8 cellular contexts compared by ENCODE assay signal in genomic region chrX:120244735-120245498, GRCh38. TPM values are rescaled to one million over a fixed set of nuclear protein-coding genes. Genes with fewer than 3 reads are reported as not detected.
DNase-seq lines count a peak whose midpoint lies in the region; ATAC-seq and TF ChIP-seq lines count a peak whose summit lies in the region.

No MANE protein-coding gene starts in this region.

- H3K4me3 Mint-ChIP-seq in activated CD8-positive, alpha-beta T cell treated with anti-CD3 and anti-CD28 coated beads for 36 hours, result peak overlapping the region; percentile 98
- peak overlapping the region; percentile 97 for H3K4me3 Mint-ChIP-seq in memory B cell

- DNase-seq in C1 segment of cervical spinal cord (lab: John Stamatoyannopoulos, UW) (peak in 13 of 14 donors; percentile 30 to 84 (median 57)), NCI-H69 (lab: John Stamatoyannopoulos, UW) (peak; percentile 88), memory B cell (ENCODE audit: low spot score in 2 of 2) (peak; percentile 42 to 46)
- DNase-seq in activated CD8-positive, alpha-beta T cell treated with anti-CD3 and anti-CD28 coated beads for 36 hours, result peak; percentile 64
- peak; percentile 6 to 33 (median 28) for DNase-seq in effector memory CD4-positive, alpha-beta T cell
- DNase-seq in stimulated activated CD8-positive, alpha-beta memory T cell treated with anti-CD3 and anti-CD28 coated beads, Interleukin-12 subunit alpha, Interleukin-12 subunit beta, amount 100 ng/mL, for 1 hour (ENCODE audit: low read depth), result peak; percentile 22

- H3K27ac Mint-ChIP-seq in activated CD8-positive, alpha-beta T cell treated with anti-CD3 and anti-CD28 coated beads for 36 hours, result peak overlapping the region; percentile 87
- H3K27ac Mint-ChIP-seq in memory B cell, result peak overlapping the region; percentile 94

- no peak for TF ChIP-seq CTCF in activated CD8-positive, alpha-beta T cell treated with anti-CD3 and anti-CD28 coated beads for 36 hours (IDR thresholded peaks at IDR 0.05)

- no peaks in the 10 kb centered on the region for H3K27me3 Mint-ChIP-seq in activated CD8-positive, alpha-beta T cell treated with anti-CD3 and anti-CD28 coated beads for 36 hours
- no peaks in the 10 kb centered on the region for H3K27me3 Mint-ChIP-seq in memory B cell

- no peaks in the 10 kb centered on the region for H3K9me3 Mint-ChIP-seq in activated CD8-positive, alpha-beta T cell treated with anti-CD3 and anti-CD28 coated beads for 36 hours
- H3K9me3 Mint-ChIP-seq in memory B cell, result no peaks in the 10 kb centered on the region

- no peaks in the 10 kb centered on the region for H3K9me3 ChIP-seq in effector memory CD4-positive, alpha-beta T cell (ENCODE audit: control insufficient read depth, low read length)

- H3K4me1 Mint-ChIP-seq in activated CD8-positive, alpha-beta T cell treated with anti-CD3 and anti-CD28 coated beads for 36 hours (ENCODE audit: low read depth), result peaks cover 21% of the 10 kb centered on the region
- peaks cover 17% of the 10 kb centered on the region for H3K4me1 Mint-ChIP-seq in memory B cell

- H3K36me3 Mint-ChIP-seq in activated CD8-positive, alpha-beta T cell treated with anti-CD3 and anti-CD28 coated beads for 36 hours (ENCODE audit: low read depth), result no peaks in the 10 kb centered on the region
- no peaks in the 10 kb centered on the region for H3K36me3 Mint-ChIP-seq in memory B cell

- ATAC-seq in GM19395 (IDR thresholded peaks at IDR 0.05; ENCODE audit: unreplicated experiment), result peak; percentile 83
- ATAC-seq in HG03521 (IDR thresholded peaks at IDR 0.05; ENCODE audit: unreplicated experiment), result peak; percentile 76
- peak; percentile 90 for ATAC-seq in activated CD8-positive, alpha-beta T cell treated with anti-CD3 and anti-CD28 coated beads for 36 hours
- ATAC-seq in memory B cell (ENCODE audit: low read depth), result peak; percentile 92

- peak overlapping the region; percentile 73 for H3K4me3 ChIP-seq in effector memory CD4-positive, alpha-beta T cell (ENCODE audit: insufficient read depth, low read depth, low read length, poor library complexity, severe bottlenecking)

- intact Hi-C loops in activated CD8-positive, alpha-beta T cell treated with anti-CD3 and anti-CD28 coated beads for 36 hours (cut with micrococcal nuclease), result no loop called here

- CTCF ChIA-PET in activated CD8-positive, alpha-beta T cell treated with anti-CD3 and anti-CD28 coated beads for 36 hours (lab: Charles Lee), result no interaction called here

- H3K4me1 ChIP-seq in effector memory CD4-positive, alpha-beta T cell (ENCODE audit: control insufficient read depth, insufficient read depth, low read length, poor library complexity, severe bottlenecking), result no peaks in the 10 kb centered on the region

- POLR2A ChIA-PET in activated CD8-positive, alpha-beta T cell treated with anti-CD3 and anti-CD28 coated beads for 36 hours (lab: Charles Lee), result no interaction called here

- no peaks in the 10 kb centered on the region for H3K27me3 ChIP-seq in effector memory CD4-positive, alpha-beta T cell (replicated peaks; ENCODE audit: control insufficient read depth, insufficient read depth, low read length, poor library complexity, severe bottlenecking)

- no peaks in the 10 kb centered on the region for H3K36me3 ChIP-seq in effector memory CD4-positive, alpha-beta T cell (ENCODE audit: control insufficient read depth, insufficient read depth, low read length)

- H3K27ac ChIP-seq in effector memory CD4-positive, alpha-beta T cell (ENCODE audit: insufficient read depth, low read length, poor library complexity, severe bottlenecking), result peak overlapping the region; percentile 60

RNA-seq across cellular contexts. Expression of gene ZBTB33, which starts 5.7 kb away (rescaled TPM):
- total RNA-seq in activated CD8-positive, alpha-beta T cell treated with anti-CD3 and anti-CD28 coated beads for 36 hours, result 10 to 100 TPM; 11.6 to 12.4 TPM

Comparison
In these comparisons a context has a peak if more than half of its experiments do, and no peak if none do; other contexts are left out.
1. Peak in every context shown above with its lines: DNase-seq, ATAC-seq, H3K4me3 ChIP-seq and H3K27ac ChIP-seq.
2. DNase-seq: peak in every context shown above with its lines; median percentile 88 in NCI-H69; 64 in activated CD8-positive, alpha-beta T cell treated with anti-CD3 and anti-CD28 coated beads for 36 hours; 57 in C1 segment of cervical spinal cord; 44 in memory B cell; 28 in effector memory CD4-positive, alpha-beta T cell; 22 in stimulated activated CD8-positive, alpha-beta memory T cell treated with anti-CD3 and anti-CD28 coated beads, Interleukin-12 subunit alpha, Interleukin-12 subunit beta, amount 100 ng/mL, for 1 hour.